19 cellular contexts compared by ENCODE assay signal in genomic region chrX:112641449-112641848, GRCh38. TPM values are rescaled to one million over a fixed set of nuclear protein-coding genes. Genes with fewer than 3 reads are reported as not detected.
DNase-seq lines count a peak whose midpoint lies in the region; ATAC-seq, FAIRE-seq and TF ChIP-seq lines count a peak whose summit lies in the region.
"Had no signal": no experiment of that assay in that cellular context is flagged by ENCODE, and none has a peak within 500 bp of the region (broad histone marks: within the 10 kb centered on the region; RNA-seq: fewer than 3 reads in every experiment).

No MANE protein-coding gene starts in this region.

- no peaks in the 10 kb centered on the region for H3K4me1 ChIP-seq in adrenal gland (replicated peaks in 1 of 2)
- H3K4me1 ChIP-seq: body of pancreas, prostate gland, vagina had no signal

- no peak for TF ChIP-seq POLR2A in adrenal gland (IDR thresholded peaks at IDR 0.05)

- H3K27ac ChIP-seq in adrenal gland: no peak overlapping the region
- H3K27ac ChIP-seq: body of pancreas, prostate gland, vagina had no signal

- H3K27me3 Mint-ChIP-seq in MCF 10A (ENCODE audit: insufficient read depth, unreplicated experiment): peaks cover 61% of the 10 kb centered on the region
- H3K27me3 Mint-ChIP-seq: activated CD4-positive, alpha-beta T cell treated with anti-CD3 and anti-CD28 coated beads, Interleukin-2, amount 10 ng/mL, durations not matched to agents 7 days and 5 days had no signal

- WGBS in adrenal gland, 4 donors: 43 to 59% (median 53%) methylated on average over 2 of the region's 2 CpGs

- H3K36me3 ChIP-seq in adrenal gland (replicated peaks in 1 of 2): no peaks in the 10 kb centered on the region
- H3K36me3 ChIP-seq: MG63, prostate gland, vagina had no signal

- no peak overlapping the region for H3K4me3 ChIP-seq in GM12865 (ENCODE audit: low read depth, low read length)
- H3K4me3 ChIP-seq in adrenal gland: no peak overlapping the region
- H3K4me3 ChIP-seq: body of pancreas, MG63, prostate gland, vagina had no signal

- POLR2A ChIA-PET in MCF 10A (lab: Yijun Ruan, JAX): interaction anchor here (0.6 to 1.0 kb wide), 2 partner anchors 494 to 764 kb away, joined by 3 read pairs; no protein-coding TSS in a partner anchor

- intact Hi-C loops in adrenal gland (cut with DNase I): no loop called here
- intact Hi-C loops in MCF 10A (cut with micrococcal nuclease): loop anchor here (5.0 to 10.0 kb wide), 3 partner anchors 329 to 919 kb away; no protein-coding TSS in a partner anchor

- H3K27ac Mint-ChIP-seq in MCF 10A (ENCODE audit: low read depth, unreplicated experiment): no peak overlapping the region
- H3K27ac Mint-ChIP-seq: activated CD4-positive, alpha-beta T cell treated with anti-CD3 and anti-CD28 coated beads, Interleukin-2, amount 10 ng/mL, durations not matched to agents 7 days and 5 days; mesothelial cell of epicardium; T-helper 1 cell treated with Interleukin-12 subunit alpha and Interleukin-12 subunit beta and Interleukin-4 antibody, amounts not matched to agents 30 μg/mL and 1 μg/mL, for 36 hours had no signal

- H3K9me3 ChIP-seq in adrenal gland (replicated peaks in 1 of 3): no peaks in the 10 kb centered on the region
- H3K9me3 ChIP-seq: body of pancreas, MG63, prostate gland, vagina had no signal

- TF ChIP-seq CTCF in GM12865 (IDR thresholded peaks at IDR 0.05; ENCODE audit: insufficient read depth, low read depth, low read length, missing control alignments) (no peak), adrenal gland (IDR thresholded peaks at IDR 0.05) (no peak), MCF 10A (IDR thresholded peaks at IDR 0.05; ENCODE audit: unreplicated experiment) (no peak)

- no peak overlapping the region for H3K4me3 Mint-ChIP-seq in MCF 10A (ENCODE audit: unreplicated experiment)
- H3K4me3 Mint-ChIP-seq: activated CD4-positive, alpha-beta T cell treated with anti-CD3 and anti-CD28 coated beads, Interleukin-2, amount 10 ng/mL, durations not matched to agents 7 days and 5 days; mesothelial cell of epicardium; T-helper 1 cell treated with Interleukin-12 subunit alpha and Interleukin-12 subunit beta and Interleukin-4 antibody, amounts not matched to agents 30 μg/mL and 1 μg/mL, for 36 hours had no signal

- DNase-seq in GM12865 (ENCODE audit: low read depth) (peak; percentile 59), GM19239 (ENCODE audit: insufficient read length, low spot score) (no peak), NAMALWA (ENCODE audit: low spot score) (no peak), adrenal gland (no peak), MCF 10A (ENCODE audit: unreplicated experiment) (no peak), GDM1 (lab: John Stamatoyannopoulos, UW) (no peak)
- DNase-seq: activated CD4-positive, alpha-beta T cell treated with anti-CD3 and anti-CD28 coated beads, Interleukin-2, amount 10 ng/mL, durations not matched to agents 7 days and 5 days; body of pancreas; effector memory CD4-positive, alpha-beta T cell; foreskin fibroblast; MG63; NCI-H2107; PC-3 had no signal

- peaks cover 5% of the 10 kb centered on the region for H3K27me3 ChIP-seq in adrenal gland
- H3K27me3 ChIP-seq: body of pancreas, MG63, vagina had no signal

- peak; percentile 93 for FAIRE-seq in GM19239 (lab: Jason Lieb, UNC)

- ATAC-seq in HG02588 (IDR thresholded peaks at IDR 0.05; ENCODE audit: unreplicated experiment) (peak; percentile 46), HG03342 (IDR thresholded peaks at IDR 0.05; ENCODE audit: unreplicated experiment) (peak; percentile 71)
- ATAC-seq: body of pancreas, PC-3 had no signal

- BruUV-seq in MCF 10A (replicated peaks; lab: Mats Ljungman, UMichigan): no TSS peak

- H3K36me3 Mint-ChIP-seq in MCF 10A (ENCODE audit: insufficient read depth, unreplicated experiment): no peaks in the 10 kb centered on the region
- H3K36me3 Mint-ChIP-seq: mesothelial cell of epicardium had no signal

- CTCF ChIA-PET in MCF 10A (lab: Yijun Ruan, JAX): interaction anchor here (0.6 to 4.1 kb wide), 10 partner anchors 11 to 922 kb away, joined by 3 to 36 read pairs (median 4); no protein-coding TSS in a partner anchor

- no peaks in the 10 kb centered on the region for H3K4me1 Mint-ChIP-seq in MCF 10A (ENCODE audit: insufficient read depth, unreplicated experiment)

- H3K9me3 Mint-ChIP-seq in MCF 10A (ENCODE audit: unreplicated experiment): no peaks in the 10 kb centered on the region
- H3K9me3 Mint-ChIP-seq: activated CD4-positive, alpha-beta T cell treated with anti-CD3 and anti-CD28 coated beads, Interleukin-2, amount 10 ng/mL, durations not matched to agents 7 days and 5 days; mesothelial cell of epicardium; T-helper 1 cell treated with Interleukin-12 subunit alpha and Interleukin-12 subunit beta and Interleukin-4 antibody, amounts not matched to agents 30 μg/mL and 1 μg/mL, for 36 hours had no signal

RNA-seq across cellular contexts. Expression of gene LHFPL1, which starts 38.3 kb away (rescaled TPM):
- under 1 TPM in 4 of 8 donors, not detected in 4; 0.14 to 0.96 (median 0.24) TPM for total RNA-seq in adrenal gland
- polyA plus RNA-seq in adrenal gland: under 1 TPM; 0.07 to 0.24 (median 0.20) TPM
- not detected in 2 replicates for total RNA-seq in MCF 10A (2022)
- total RNA-seq: body of pancreas, PC-3, vagina had no signal
